In the genomic region with DNA sequence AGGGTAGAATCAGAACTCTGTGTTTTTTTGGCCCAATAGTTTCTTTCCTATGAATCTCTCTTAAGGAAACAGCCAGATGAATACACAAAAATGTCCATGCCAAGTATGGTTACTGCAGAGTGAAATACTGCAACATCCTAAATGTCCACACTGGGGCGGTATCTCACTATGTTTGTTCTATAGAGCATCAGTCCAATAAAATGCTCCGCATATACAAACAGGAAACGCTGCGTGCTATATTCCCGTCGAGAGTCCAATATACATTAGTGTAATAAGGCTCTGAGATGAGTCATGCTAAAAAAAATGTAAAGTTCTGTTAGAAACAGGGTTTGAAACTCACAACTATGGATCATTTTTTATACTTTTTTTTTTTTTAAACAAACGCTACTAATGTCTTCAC, we compare ENCODE assay signal across 8 cellular contexts.
DNase-seq lines count a peak whose midpoint lies in the region; ATAC-seq and TF ChIP-seq lines count a peak whose summit lies in the region.

No MANE protein-coding gene starts in this region.

- ATAC-seq in GM19328 (IDR thresholded peaks at IDR 0.05; ENCODE audit: unreplicated experiment) (peak; percentile 90), HG02970 (IDR thresholded peaks at IDR 0.05; ENCODE audit: low FRiP score, unreplicated experiment) (no peak)

- no peaks in the 10 kb centered on the region for H3K9me3 ChIP-seq in colonic mucosa

- no peak overlapping the region for H3K27ac ChIP-seq in colonic mucosa

- no peaks in the 10 kb centered on the region for H3K36me3 ChIP-seq in colonic mucosa

- no peak overlapping the region for H3K4me3 ChIP-seq in colonic mucosa

- no peak overlapping the region for H3K9ac ChIP-seq in colonic mucosa (ENCODE audit: low read depth in 2 of 2, low read length in 2 of 2)

- intact Hi-C loops in colonic mucosa (cut with DNase I) = loop anchor here (5.0 kb wide), 1 partner anchor 656 kb away; no protein-coding TSS in a partner anchor

- TF ChIP-seq CTCF in colonic mucosa (IDR thresholded peaks at IDR 0.05) = peak; percentile 52

- DNase-seq in DMS53 treated with DMSO at 0.1 percent for 48 hours (lab: John Stamatoyannopoulos, UW; ENCODE audit: unreplicated experiment) = peak; percentile 72
- DNase-seq in HuH-7 (ENCODE audit: low spot score) = peak; percentile 15
- peak; percentile 37 for DNase-seq in RPMI7951 (ENCODE audit: low read depth)
- peak; percentile 42 for DNase-seq in colonic mucosa
- peak; percentile 39 for DNase-seq in myocyte (ENCODE audit: low read depth)
- DNase-seq in T1000 (lab: John Stamatoyannopoulos, UW) = no peak

- no peaks in the 10 kb centered on the region for H3K4me1 ChIP-seq in colonic mucosa

- H3K27me3 ChIP-seq in colonic mucosa = peaks cover 4% of the 10 kb centered on the region
